23 cellular contexts compared by ENCODE assay signal in the genomic region with DNA sequence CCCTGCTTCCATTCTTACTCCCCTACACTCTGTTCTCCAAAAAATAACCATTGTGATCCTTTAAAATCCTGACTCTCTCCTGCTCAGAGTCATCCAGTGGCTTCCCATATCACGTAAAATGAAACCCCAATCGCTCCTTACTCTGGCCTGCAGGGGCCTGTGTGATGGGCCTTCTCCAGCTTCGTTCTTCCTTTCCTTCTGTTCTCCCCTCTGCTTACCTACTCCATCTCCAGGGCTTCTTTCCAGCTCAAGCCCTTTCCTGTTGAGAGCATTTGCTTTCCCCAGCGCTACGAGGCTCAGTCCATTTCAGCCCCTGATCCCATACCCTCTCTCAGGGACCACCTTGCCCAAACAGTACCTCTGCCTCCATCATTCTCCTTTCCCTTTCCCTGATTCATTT.
DNase-seq lines count a peak whose midpoint lies in the region; ATAC-seq, FAIRE-seq and TF ChIP-seq lines count a peak whose summit lies in the region.
"Had no signal": no experiment of that assay in that cellular context is flagged by ENCODE, and none has a peak within 500 bp of the region (broad histone marks: within the 10 kb centered on the region; RNA-seq: fewer than 3 reads in every experiment).

No MANE protein-coding gene starts in this region.

- no peak overlapping the region for H2BK15ac ChIP-seq in mesendoderm (replicated peaks; ENCODE audit: low read depth)

- no peak overlapping the region for H3K4ac ChIP-seq in mesendoderm (ENCODE audit: low read depth, low read length)

- no peaks in the 10 kb centered on the region for H3K79me1 ChIP-seq in mesendoderm (ENCODE audit: low read length)

- H3K9me3 Mint-ChIP-seq in endodermal cell = no peaks in the 10 kb centered on the region
- H3K9me3 Mint-ChIP-seq in activated T-helper 2 cell treated with anti-CD3 and anti-CD28 coated beads, Interferon-gamma antibody, Interleukin-2, Interleukin-4, amounts not matched to agents 10 μg/mL and 5 μg/mL and 100 μg/mL, durations not matched to agents 14 hours and 24 hours and 36 hours = no peaks in the 10 kb centered on the region

- no peak overlapping the region for H2BK120ac ChIP-seq in mesendoderm (ENCODE audit: low read depth, low read length)

- no peaks in the 10 kb centered on the region for H3K36me3 Mint-ChIP-seq in endodermal cell (ENCODE audit: low read depth)
- H3K36me3 Mint-ChIP-seq in activated T-helper 2 cell treated with anti-CD3 and anti-CD28 coated beads, Interferon-gamma antibody, Interleukin-2, Interleukin-4, amounts not matched to agents 10 μg/mL and 5 μg/mL and 100 μg/mL, durations not matched to agents 14 hours and 24 hours and 36 hours (ENCODE audit: low read depth) = no peaks in the 10 kb centered on the region
- H3K36me3 Mint-ChIP-seq: CD4-positive, CD25-positive, alpha-beta regulatory T cell had no signal

- CTCF ChIA-PET in HepG2 (lab: Yijun Ruan, JAX; ENCODE audit: low intra/inter-chr PET ratio, low total read pairs) = no interaction called here

- H4K20me1 ChIP-seq in HepG2 (ENCODE audit: insufficient read depth, low read length) = no peaks in the 10 kb centered on the region

- H3K4me3 ChIP-seq in HepG2 (replicated peaks in 1 of 3; ENCODE audit: insufficient read depth in 1 of 3, low read depth in 2 of 3, low read length in 3 of 3) (no peak overlapping the region), right lobe of liver (no peak overlapping the region), endodermal cell (ENCODE audit: low read length) (no peak overlapping the region), mesendoderm (ENCODE audit: low read length) (no peak overlapping the region), dorsolateral prefrontal cortex (no peak overlapping the region)

- intact Hi-C loops in HepG2 (cut with micrococcal nuclease; ENCODE audit: unreplicated experiment) = no loop called here
- intact Hi-C loops in right lobe of liver (cut with DNase I) = loop anchor here in 1 of 2 donors (10.0 kb wide), 1 partner anchor 312 kb away; no protein-coding TSS in a partner anchor
- intact Hi-C loops in activated T-helper 2 cell treated with anti-CD3 and anti-CD28 coated beads, Interferon-gamma antibody, Interleukin-2, Interleukin-4, amounts not matched to agents 10 μg/mL and 5 μg/mL and 100 μg/mL, durations not matched to agents 14 hours and 24 hours and 36 hours (cut with micrococcal nuclease) = no loop called here
- intact Hi-C loops in dorsolateral prefrontal cortex (cut with DNase I) = loop anchor here (5.0 to 10.0 kb wide), 3 partner anchors 142 to 428 kb away; partner anchors contain the start of gene ARHGAP5 (in 1 of the 2)

- H3K79me2 ChIP-seq in HepG2 (ENCODE audit: insufficient read depth, low read length) = no peaks in the 10 kb centered on the region
- H3K79me2 ChIP-seq in mesendoderm (ENCODE audit: control insufficient read depth, insufficient read depth, low read length) = no peaks in the 10 kb centered on the region

- no peak for TF ChIP-seq CTCF in HepG2 (CRISPR knock-in tag; IDR thresholded peaks at IDR 0.05)
- TF ChIP-seq CTCF in right lobe of liver (IDR thresholded peaks at IDR 0.05) = no peak
- TF ChIP-seq CTCF in endodermal cell (conservative IDR thresholded peaks at IDR 0.05) = peak; percentile 38
- TF ChIP-seq CTCF in dorsolateral prefrontal cortex (IDR thresholded peaks at IDR 0.05 in 54 of 56, conservative IDR thresholded peaks at IDR 0.05 in 2 of 56; ENCODE audit: low read depth in 1 of 56, partially characterized antibody in 56 of 56) = no peak

- TF ChIP-seq POLR2A in HepG2 (IDR thresholded peaks at IDR 0.05; ENCODE audit: insufficient read depth in 1 of 2, low read depth in 2 of 2, low read length in 2 of 2) (no peak), right lobe of liver (IDR thresholded peaks at IDR 0.05) (no peak)

- no peaks in the 10 kb centered on the region for H3K9me3 ChIP-seq in HepG2 (ENCODE audit: low read length)
- no peaks in the 10 kb centered on the region for H3K9me3 ChIP-seq in right lobe of liver
- no peaks in the 10 kb centered on the region for H3K9me3 ChIP-seq in endodermal cell (ENCODE audit: control insufficient read depth, low read length)

- no peak overlapping the region for H3K4me3 Mint-ChIP-seq in endodermal cell
- H3K4me3 Mint-ChIP-seq in activated T-helper 2 cell treated with anti-CD3 and anti-CD28 coated beads, Interferon-gamma antibody, Interleukin-2, Interleukin-4, amounts not matched to agents 10 μg/mL and 5 μg/mL and 100 μg/mL, durations not matched to agents 14 hours and 24 hours and 36 hours (ENCODE audit: low read depth) = no peak overlapping the region
- H3K4me3 Mint-ChIP-seq: B cell; CD4-positive, CD25-positive, alpha-beta regulatory T cell had no signal

- H2AFZ ChIP-seq in HepG2 (ENCODE audit: low read length) = no peak overlapping the region

- no peak overlapping the region for H3K9ac ChIP-seq in HepG2 (ENCODE audit: insufficient read depth, low read depth, low read length)
- no peak overlapping the region for H3K9ac ChIP-seq in endodermal cell (ENCODE audit: extremely low read depth, low read length, poor library complexity, severe bottlenecking)
- H3K9ac ChIP-seq in mesendoderm (ENCODE audit: low read length) = no peak overlapping the region

- TF ChIP-seq RAD21 in HepG2 (CRISPR knock-in tag; IDR thresholded peaks at IDR 0.05) = no peak

- POLR2A ChIA-PET in HepG2 (lab: Yijun Ruan, JAX) = no interaction called here

- no peak overlapping the region for H2AK5ac ChIP-seq in mesendoderm (ENCODE audit: low read length)

- peak overlapping the region; percentile 46 for H3K56ac ChIP-seq in mesendoderm (ENCODE audit: low read length)

- ATAC-seq in HepG2 (peak; percentile 18; the same call in 2 of the 3 replicates), right lobe of liver (no peak)
- ATAC-seq: HCT116, Right ventricle myocardium inferior had no signal

- no peak overlapping the region for H3K27ac ChIP-seq in HepG2 (ENCODE audit: extremely low read length, insufficient read depth, low read length)
- no peak overlapping the region for H3K27ac ChIP-seq in right lobe of liver
- no peak overlapping the region for H3K27ac ChIP-seq in endodermal cell (ENCODE audit: low read depth, low read length)
- no peak overlapping the region for H3K27ac ChIP-seq in mesendoderm (ENCODE audit: low read depth, low read length)
- no peak overlapping the region for H3K27ac ChIP-seq in dorsolateral prefrontal cortex

- H3K4me1 Mint-ChIP-seq in endodermal cell = peaks cover 16% of the 10 kb centered on the region
- H3K4me1 Mint-ChIP-seq in activated T-helper 2 cell treated with anti-CD3 and anti-CD28 coated beads, Interferon-gamma antibody, Interleukin-2, Interleukin-4, amounts not matched to agents 10 μg/mL and 5 μg/mL and 100 μg/mL, durations not matched to agents 14 hours and 24 hours and 36 hours (ENCODE audit: low read depth) = peaks cover 24% of the 10 kb centered on the region
- H3K4me1 Mint-ChIP-seq: B cell had no signal

- H3K27me3 ChIP-seq in HepG2 (ENCODE audit: control insufficient read depth in 1 of 2, insufficient read depth in 2 of 2, low read length in 2 of 2) (no peaks in the 10 kb centered on the region), right lobe of liver (no peaks in the 10 kb centered on the region), endodermal cell (ENCODE audit: control insufficient read depth, insufficient read depth, low read length, poor library complexity, severe bottlenecking) (no peaks in the 10 kb centered on the region), mesendoderm (ENCODE audit: insufficient read depth, low read length, poor library complexity) (no peaks in the 10 kb centered on the region), dorsolateral prefrontal cortex (no peaks in the 10 kb centered on the region)

- no peak overlapping the region for H4K5ac ChIP-seq in mesendoderm (ENCODE audit: low read length)

- no peak overlapping the region for H2BK5ac ChIP-seq in mesendoderm (ENCODE audit: low read length)

- no peak overlapping the region for H4K8ac ChIP-seq in mesendoderm (ENCODE audit: low read depth, low read length)

- H3K36me3 ChIP-seq in HepG2 (replicated peaks in 1 of 2; ENCODE audit: control insufficient read depth in 1 of 2, insufficient read depth in 2 of 2, low read length in 2 of 2) (no peaks in the 10 kb centered on the region), right lobe of liver (no peaks in the 10 kb centered on the region), endodermal cell (ENCODE audit: control insufficient read depth, insufficient read depth, low read length) (no peaks in the 10 kb centered on the region), mesendoderm (ENCODE audit: control insufficient read depth, insufficient read depth, low read length) (no peaks in the 10 kb centered on the region)

- 53% methylated on average over 5 of the region's 5 CpGs for WGBS in HepG2 (ENCODE audit: low lambda C conversion rate)
- 85% methylated on average over 5 of the region's 5 CpGs for WGBS in right lobe of liver (ENCODE audit: insufficient coverage, low coverage, low lambda C conversion rate, missing lambda C conversion rate)
- 83% methylated on average over 3 to 5 of the region's 5 CpGs for WGBS in endodermal cell (ENCODE audit: insufficient coverage in 1 of 2, insufficient read length in 1 of 2), 2 experiments
- no CpG with 5 or more reads among the region's 5 CpGs for WGBS in mesendoderm (ENCODE audit: extremely low coverage, insufficient coverage, low lambda C conversion rate)

- no peak overlapping the region for H3K4me2 ChIP-seq in HepG2 (ENCODE audit: low read depth, low read length)
- no peak overlapping the region for H3K4me2 ChIP-seq in mesendoderm (ENCODE audit: low read length)

- TF ChIP-seq EP300 in HepG2 (IDR thresholded peaks at IDR 0.05; ENCODE audit: low read depth in 2 of 2, low read length in 2 of 2) (no peak), HepG2 (CRISPR knock-in tag; IDR thresholded peaks at IDR 0.05; ENCODE audit: borderline replicate concordance) (no peak)

- BruUV-seq in HepG2 (replicated peaks; lab: Mats Ljungman, UMichigan) = no TSS peak

- FAIRE-seq in HepG2 (lab: Jason Lieb, UNC) = no peak
- FAIRE-seq: A204.1, GM12891 had no signal

- no peak overlapping the region for H3K27ac Mint-ChIP-seq in endodermal cell
- H3K27ac Mint-ChIP-seq in activated T-helper 2 cell treated with anti-CD3 and anti-CD28 coated beads, Interferon-gamma antibody, Interleukin-2, Interleukin-4, amounts not matched to agents 10 μg/mL and 5 μg/mL and 100 μg/mL, durations not matched to agents 14 hours and 24 hours and 36 hours = no peak overlapping the region
- H3K27ac Mint-ChIP-seq: B cell had no signal

- DNase-seq in HepG2 (ENCODE audit: low spot score) (no peak), right lobe of liver (no peak), endodermal cell (peak; percentile 57), mesendoderm (peak; percentile 42), dorsolateral prefrontal cortex (no peak), 8988T (no peak)
- no peak for DNase-seq in activated T-helper 2 cell treated with anti-CD3 and anti-CD28 coated beads, Interferon-gamma antibody, Interleukin-2, Interleukin-4, amounts not matched to agents 10 μg/mL and 5 μg/mL and 100 μg/mL, durations not matched to agents 14 hours and 24 hours and 36 hours (ENCODE audit: low spot score)
- no peak for DNase-seq in stimulated activated CD4-positive, alpha-beta T cell treated with anti-CD3 and anti-CD28 coated beads, Interleukin-2, amount 100 ng/mL, for 24 hours
- DNase-seq: CD4-positive, CD25-positive, alpha-beta regulatory T cell; COR-L47; DMS 273 treated with DMSO at 0.1 percent for 48 hours; DMS79 treated with DMSO at 0.1 percent for 48 hours; Karpas-422; NCI-H1694; NCI-H2081; NCI-H446; NCI-H526; OCI-M1 had no signal

- H3K4me1 ChIP-seq in HepG2 (ENCODE audit: insufficient read depth, low read length) = peaks cover 37% of the 10 kb centered on the region
- peaks cover 0 to 5% (median 0%) of the 10 kb centered on the region in 4 donors for H3K4me1 ChIP-seq in right lobe of liver
- no peaks in the 10 kb centered on the region for H3K4me1 ChIP-seq in endodermal cell (ENCODE audit: control insufficient read depth, insufficient read depth, low read length)
- peaks cover 3% of the 10 kb centered on the region for H3K4me1 ChIP-seq in mesendoderm (ENCODE audit: control insufficient read depth, low read depth, low read length)

- H3K18ac ChIP-seq in mesendoderm (ENCODE audit: low read length) = no peak overlapping the region

- in situ Hi-C loops in HepG2 (cut with HindIII; ENCODE audit: extremely low pct_ligation_motif_present, low pct_unique_long_range_greater_than_20kb) = loop anchor here (5.0 to 10.0 kb wide), 3 partner anchors 140 to 622 kb away; no protein-coding TSS in a partner anchor

- no peaks in the 10 kb centered on the region for H3K27me3 Mint-ChIP-seq in endodermal cell (ENCODE audit: insufficient read depth)
- H3K27me3 Mint-ChIP-seq in activated T-helper 2 cell treated with anti-CD3 and anti-CD28 coated beads, Interferon-gamma antibody, Interleukin-2, Interleukin-4, amounts not matched to agents 10 μg/mL and 5 μg/mL and 100 μg/mL, durations not matched to agents 14 hours and 24 hours and 36 hours (ENCODE audit: low read depth) = no peaks in the 10 kb centered on the region
- H3K27me3 Mint-ChIP-seq: B cell; CD4-positive, CD25-positive, alpha-beta regulatory T cell had no signal

- no peak overlapping the region for H3K23ac ChIP-seq in mesendoderm (ENCODE audit: low read length)

Comparison
In these comparisons a context has a peak if more than half of its experiments do, and no peak if none do; other contexts are left out.
1. DNase-seq: peak in endodermal cell (single experiment) and mesendoderm (single experiment); none in HepG2 (single experiment), right lobe of liver (0 of 3), activated T-helper 2 cell treated with anti-CD3 and anti-CD28 coated beads, Interferon-gamma antibody, Interleukin-2, Interleukin-4, amounts not matched to agents 10 μg/mL and 5 μg/mL and 100 μg/mL, durations not matched to agents 14 hours and 24 hours and 36 hours (single experiment), dorsolateral prefrontal cortex (0 of 10), stimulated activated CD4-positive, alpha-beta T cell treated with anti-CD3 and anti-CD28 coated beads, Interleukin-2, amount 100 ng/mL, for 24 hours (0 of 2) and 8988T (single experiment).
2. intact Hi-C loops: an anchor here in dorsolateral prefrontal cortex (5.0 to 10.0 kb wide); none called in HepG2 and activated T-helper 2 cell treated with anti-CD3 and anti-CD28 coated beads, Interferon-gamma antibody, Interleukin-2, Interleukin-4, amounts not matched to agents 10 μg/mL and 5 μg/mL and 100 μg/mL, durations not matched to agents 14 hours and 24 hours and 36 hours.